In the genomic region with DNA sequence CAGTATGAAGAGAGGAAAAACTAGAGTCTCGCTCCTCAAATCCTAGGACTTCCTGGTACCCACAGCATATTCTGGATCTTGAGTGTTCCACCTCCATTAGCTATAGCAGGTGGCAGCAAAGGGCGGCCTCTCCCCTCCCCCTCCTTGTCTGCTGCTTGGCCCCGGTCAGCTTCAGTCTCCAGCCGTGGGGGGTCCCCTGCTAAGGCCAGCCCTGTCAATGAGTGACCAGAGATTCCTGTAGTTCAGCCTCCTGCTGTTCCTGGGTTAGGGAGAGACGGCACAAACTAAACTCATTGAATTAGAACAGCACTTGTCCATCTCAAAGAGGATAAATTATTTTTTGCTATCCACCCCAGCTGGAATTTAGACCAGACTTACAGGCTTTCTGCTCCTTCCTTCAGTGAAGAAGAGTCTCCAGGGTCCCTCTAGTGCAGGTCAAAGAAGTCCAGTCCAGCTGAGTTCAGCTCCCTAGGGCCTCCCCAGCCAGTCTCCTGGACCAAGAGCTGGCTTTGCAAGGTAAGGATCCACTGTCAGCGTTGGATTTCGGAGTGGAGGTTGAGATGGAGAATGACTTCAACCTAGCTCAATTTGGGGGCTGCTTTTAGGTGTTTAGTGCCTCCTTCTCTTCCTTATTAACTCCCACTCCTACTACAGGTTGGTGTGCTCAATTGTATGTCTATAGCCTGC, we compare ENCODE assay signal across 11 cellular contexts. TPM values are rescaled to one million over a fixed set of nuclear protein-coding genes. Genes with fewer than 3 reads are reported as not detected.
DNase-seq lines count a peak whose midpoint lies in the region; ATAC-seq and TF ChIP-seq lines count a peak whose summit lies in the region.
"Had no signal": no experiment of that assay in that cellular context is flagged by ENCODE, and none has a peak within 500 bp of the region (broad histone marks: within the 10 kb centered on the region; RNA-seq: fewer than 3 reads in every experiment).

No MANE protein-coding gene starts in this region.

- no peak for ATAC-seq in WTC11
- ATAC-seq in heart right ventricle, result peak in 1 of 8 donors; percentile 17
- no peak for ATAC-seq in GM21576 (IDR thresholded peaks at IDR 0.05; ENCODE audit: unreplicated experiment)

- H3K4me1 ChIP-seq in heart right ventricle, result peaks cover 10 to 80% (median 38%) of the 10 kb centered on the region in 9 donors

- H3K9me3 Mint-ChIP-seq in WTC11 (no peaks in the 10 kb centered on the region), progenitor cell of endocrine pancreas (ENCODE audit: low read depth) (no peaks in the 10 kb centered on the region)

- intact Hi-C loops in heart right ventricle (cut with DNase I), result loop anchor here in 3 of 10 donors (5.0 kb wide), 3 partner anchors 34 to 186 kb away; a partner anchor contains a TSS

- H3K27ac ChIP-seq in AG04450 (ENCODE audit: low read depth, low read length) (peak overlapping the region; percentile 82), heart right ventricle (peak overlapping the region; percentile 58 to 91 (median 82))
- H3K27ac ChIP-seq: epithelial cell of prostate had no signal

- H3K36me3 Mint-ChIP-seq in WTC11 (peaks cover 12% of the 10 kb centered on the region), progenitor cell of endocrine pancreas (ENCODE audit: insufficient read depth) (peaks cover 14% of the 10 kb centered on the region)

- DNase-seq in AG04450 (ENCODE audit: low read depth, low spot score) (no peak), WTC11 (ENCODE audit: low spot score) (peak; percentile 51), heart right ventricle (peak; percentile 31 to 46), progenitor cell of endocrine pancreas (ENCODE audit: low spot score, unreplicated experiment) (peak; percentile 39), AG20443 (ENCODE audit: low spot score) (no peak), HuH-7.5 (ENCODE audit: low spot score) (no peak), medulla oblongata (ENCODE audit: extremely low spot score) (no peak)
- DNase-seq: activated CD4-positive, alpha-beta T cell treated with anti-CD3 and anti-CD28 coated beads, Interleukin-2, amount 50 U/mL, for 4 hours; NCI-H774 had no signal

- H3K27me3 Mint-ChIP-seq in WTC11 (ENCODE audit: low read depth), result peaks cover 85% of the 10 kb centered on the region
- peaks cover 24% of the 10 kb centered on the region for H3K27me3 Mint-ChIP-seq in progenitor cell of endocrine pancreas

- POLR2A ChIA-PET in AG04450 (lab: Yijun Ruan, JAX), result interaction anchor here (1.7 to 7.0 kb wide), 3 partner anchors 14 to 34 kb away, joined by 3 to 140 read pairs (median 7); a partner anchor contains a TSS
- POLR2A ChIA-PET in WTC11 (lab: Charles Lee), result interaction anchor here (2.2 to 5.1 kb wide), 2 partner anchors 15 to 29 kb away, joined by 5 to 32 read pairs; no protein-coding TSS in a partner anchor

- H3K4me3 Mint-ChIP-seq in WTC11 (peak overlapping the region; percentile 56; the same call in 1 of the 2 replicates), progenitor cell of endocrine pancreas (ENCODE audit: low read depth) (peak overlapping the region; percentile 70)

- CTCF ChIA-PET in AG04450 (lab: Charles Lee), result interaction anchor here (0.9 to 4.8 kb wide), 5 partner anchors 12 to 83 kb away, joined by 3 to 40 read pairs (median 4); no protein-coding TSS in a partner anchor
- CTCF ChIA-PET in WTC11 (lab: Charles Lee), result interaction anchor here (3.4 to 12.5 kb wide), 4 partner anchors 12 to 53 kb away, joined by 22 to 127 read pairs (median 87); no protein-coding TSS in a partner anchor

- H3K4me1 Mint-ChIP-seq in WTC11 (peaks cover 39% of the 10 kb centered on the region), progenitor cell of endocrine pancreas (ENCODE audit: low read depth) (peaks cover 42% of the 10 kb centered on the region)

- 65 to 78% methylated on average over 7 of the region's 7 CpGs for WGBS in heart right ventricle, 2 donors

- H3K4me3 ChIP-seq in AG04450 (ENCODE audit: low read depth, low read length) (no peak overlapping the region), heart right ventricle (peak overlapping the region in 9 of 10 donors; percentile 5 to 97 (median 36))

- H3K9me3 ChIP-seq in AG04450 (ENCODE audit: control insufficient read depth, insufficient read depth, low read length), result no peaks in the 10 kb centered on the region; the same call in 1 of the 2 replicates
- H3K9me3 ChIP-seq in heart right ventricle, result no peaks in the 10 kb centered on the region

- H3K36me3 ChIP-seq in heart right ventricle, result peaks cover 0 to 23% (median 12%) of the 10 kb centered on the region in 9 donors

- H3K27ac Mint-ChIP-seq in WTC11 (no peak overlapping the region), progenitor cell of endocrine pancreas (peak overlapping the region; percentile 63)

- TF ChIP-seq CTCF in AG04450 (IDR thresholded peaks at IDR 0.05; ENCODE audit: low read depth, low read length), result no peak
- no peak for TF ChIP-seq CTCF in WTC11 (IDR thresholded peaks at IDR 0.05)
- TF ChIP-seq CTCF in heart right ventricle (IDR thresholded peaks at IDR 0.05), result no peak
- TF ChIP-seq CTCF in progenitor cell of endocrine pancreas (IDR thresholded peaks at IDR 0.05; ENCODE audit: unreplicated experiment), result no peak

- H3K27me3 ChIP-seq in AG04450 (ENCODE audit: control insufficient read depth, insufficient read depth, low read length) (no peaks in the 10 kb centered on the region), heart right ventricle (peaks cover 0 to 43% (median 0%) of the 10 kb centered on the region in 7 donors)

TF ChIP-seq in WTC11, 78 proteins besides CTCF, POLR2A, EP300 and RAD21 (continues in another document):
- TF ChIP-seq, protein P1, sequence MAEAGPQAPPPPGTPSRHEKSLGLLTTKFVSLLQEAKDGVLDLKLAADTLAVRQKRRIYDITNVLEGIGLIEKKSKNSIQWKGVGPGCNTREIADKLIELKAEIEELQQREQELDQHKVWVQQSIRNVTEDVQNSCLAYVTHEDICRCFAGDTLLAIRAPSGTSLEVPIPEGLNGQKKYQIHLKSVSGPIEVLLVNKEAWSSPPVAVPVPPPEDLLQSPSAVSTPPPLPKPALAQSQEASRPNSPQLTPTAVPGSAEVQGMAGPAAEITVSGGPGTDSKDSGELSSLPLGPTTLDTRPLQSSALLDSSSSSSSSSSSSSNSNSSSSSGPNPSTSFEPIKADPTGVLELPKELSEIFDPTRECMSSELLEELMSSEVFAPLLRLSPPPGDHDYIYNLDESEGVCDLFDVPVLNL (CRISPR knock-in tag; IDR thresholded peaks at IDR 0.05; ENCODE audit: borderline replicate concordance, low read depth), result no peak
- TF ChIP-seq, protein P2, sequence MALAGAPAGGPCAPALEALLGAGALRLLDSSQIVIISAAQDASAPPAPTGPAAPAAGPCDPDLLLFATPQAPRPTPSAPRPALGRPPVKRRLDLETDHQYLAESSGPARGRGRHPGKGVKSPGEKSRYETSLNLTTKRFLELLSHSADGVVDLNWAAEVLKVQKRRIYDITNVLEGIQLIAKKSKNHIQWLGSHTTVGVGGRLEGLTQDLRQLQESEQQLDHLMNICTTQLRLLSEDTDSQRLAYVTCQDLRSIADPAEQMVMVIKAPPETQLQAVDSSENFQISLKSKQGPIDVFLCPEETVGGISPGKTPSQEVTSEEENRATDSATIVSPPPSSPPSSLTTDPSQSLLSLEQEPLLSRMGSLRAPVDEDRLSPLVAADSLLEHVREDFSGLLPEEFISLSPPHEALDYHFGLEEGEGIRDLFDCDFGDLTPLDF (CRISPR knock-in tag; IDR thresholded peaks at IDR 0.05), result no peak
- TF ChIP-seq NR3C1 (CRISPR knock-in tag; conservative IDR thresholded peaks at IDR 0.05; ENCODE audit: low read depth) (no peak), RELA (CRISPR knock-in tag; IDR thresholded peaks at IDR 0.05; ENCODE audit: borderline replicate concordance) (no peak), ZNF263 (CRISPR knock-in tag; IDR thresholded peaks at IDR 0.05; ENCODE audit: low read depth) (no peak), OVOL2 (CRISPR knock-in tag; IDR thresholded peaks at IDR 0.05; ENCODE audit: borderline replicate concordance) (no peak), ZNF423 (CRISPR knock-in tag; IDR thresholded peaks at IDR 0.05) (no peak; the same call in 1 of the 2 replicates), TP53 (CRISPR knock-in tag; IDR thresholded peaks at IDR 0.05) (no peak)
- TF ChIP-seq, protein P3, sequence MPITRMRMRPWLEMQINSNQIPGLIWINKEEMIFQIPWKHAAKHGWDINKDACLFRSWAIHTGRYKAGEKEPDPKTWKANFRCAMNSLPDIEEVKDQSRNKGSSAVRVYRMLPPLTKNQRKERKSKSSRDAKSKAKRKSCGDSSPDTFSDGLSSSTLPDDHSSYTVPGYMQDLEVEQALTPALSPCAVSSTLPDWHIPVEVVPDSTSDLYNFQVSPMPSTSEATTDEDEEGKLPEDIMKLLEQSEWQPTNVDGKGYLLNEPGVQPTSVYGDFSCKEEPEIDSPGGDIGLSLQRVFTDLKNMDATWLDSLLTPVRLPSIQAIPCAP (CRISPR knock-in tag; IDR thresholded peaks at IDR 0.05), result no peak

RNA-seq across cellular contexts. Expression of a gene that starts 1.1 kb away (rescaled TPM):
- 83.0 and 97.6 TPM in 2 replicates for polyA plus RNA-seq in AG04450 (2011; rRNA removed)
- 122 and 164 TPM in 2 replicates for polyA minus RNA-seq in AG04450 (2011; rRNA and poly(A)+ RNA removed)
- 70.4 to 83.1 TPM (median 71.5 TPM) in 3 replicates for total RNA-seq in WTC11 (2021)
- total RNA-seq in heart right ventricle, result 100 to 1,000 TPM in 9 of 10 donors, 10 to 100 TPM in 1; 81.9 to 125 (median 114) TPM
- 100 to 1,000 TPM in 1 of 2 donors, 10 to 100 TPM in 1; 74.9 to 259 TPM for polyA plus RNA-seq in heart right ventricle
- 106 and 110 TPM in 2 replicates for total RNA-seq in progenitor cell of endocrine pancreas

RNA-seq across cellular contexts. Expression of a gene that starts 34.1 kb away (rescaled TPM):
- 303 and 387 TPM in 2 replicates for polyA plus RNA-seq in AG04450 (2011; rRNA removed)
- 165 and 229 TPM in 2 replicates for polyA minus RNA-seq in AG04450 (2011; rRNA and poly(A)+ RNA removed)
- total RNA-seq in WTC11 (2021), result 134 to 154 TPM (median 141 TPM) in 3 replicates
- total RNA-seq in heart right ventricle, result 100 to 1,000 TPM in 4 of 10 donors, 10 to 100 TPM in 6; 84.8 to 122 (median 98.3) TPM
- 10 to 100 TPM; 48.8 to 88.1 TPM for polyA plus RNA-seq in heart right ventricle
- total RNA-seq in progenitor cell of endocrine pancreas, result 112 TPM in 2 replicates

RNA-seq across cellular contexts. Expression of a gene that starts 40.6 kb away (rescaled TPM):
- polyA plus RNA-seq in AG04450 (2011; rRNA removed), result 40.8 and 57.2 TPM in 2 replicates
- polyA minus RNA-seq in AG04450 (2011; rRNA and poly(A)+ RNA removed), result 25.8 and 26.3 TPM in 2 replicates
- 6.2 to 11.1 TPM (median 10.9 TPM) in 3 replicates for total RNA-seq in WTC11 (2021)
- total RNA-seq in heart right ventricle, result 10 to 100 TPM; 14.0 to 23.4 (median 20.5) TPM
- polyA plus RNA-seq in heart right ventricle, result 10 to 100 TPM; 22.2 to 23.0 TPM
- 23.5 and 23.7 TPM in 2 replicates for total RNA-seq in progenitor cell of endocrine pancreas

Comparison
In these comparisons a context has a peak if more than half of its experiments do, and no peak if none do; other contexts are left out.
1. DNase-seq: peak in WTC11 (single experiment), heart right ventricle (2 of 2) and progenitor cell of endocrine pancreas (single experiment); none in AG04450 (single experiment), AG20443 (single experiment), HuH-7.5 (single experiment) and medulla oblongata (single experiment).